ENCODE assay signal across 1 cellular context in the genomic region with DNA sequence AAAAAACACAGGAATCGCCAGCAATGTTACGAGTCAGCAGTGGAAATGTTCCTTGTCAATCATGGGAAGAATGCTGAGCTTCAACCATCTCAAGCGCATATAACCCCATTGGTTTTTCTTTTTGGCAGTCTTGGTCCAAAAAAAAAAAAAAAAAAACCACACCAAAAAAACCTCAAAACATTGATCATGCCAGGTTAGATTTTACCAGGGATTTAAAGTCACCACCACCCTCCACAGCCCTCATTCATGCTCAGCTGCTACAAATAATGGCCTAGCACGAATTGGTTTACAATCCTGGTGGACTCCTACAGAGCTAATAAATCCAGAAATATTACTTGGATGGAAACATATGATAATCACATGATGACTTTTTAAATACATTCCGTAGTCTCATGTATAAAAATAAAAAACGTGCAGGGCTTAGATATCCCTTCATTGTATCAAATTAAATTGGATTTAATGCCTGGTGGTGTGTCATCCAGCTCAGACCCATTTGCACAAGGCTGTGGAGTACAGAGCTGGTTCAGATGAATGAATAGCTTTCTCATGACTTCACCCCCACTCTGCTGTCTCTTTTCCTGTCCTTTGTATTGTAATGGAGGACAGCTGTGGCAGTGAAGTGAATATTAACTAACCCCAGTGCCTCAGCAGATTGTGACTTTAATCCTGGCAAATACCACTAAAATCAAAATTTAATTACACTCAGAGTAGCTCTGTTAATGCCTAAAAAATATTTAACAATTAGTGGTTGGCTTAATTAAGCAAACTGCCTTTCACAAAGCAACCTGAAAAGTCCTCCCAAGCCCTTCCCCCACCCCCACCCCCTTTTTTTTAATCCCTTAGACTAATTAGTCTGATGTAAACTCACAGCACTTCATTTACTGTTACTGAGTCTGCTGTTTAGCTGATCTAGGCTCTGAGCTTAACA.
A peak's percentile ranks its signal among the peaks of the same experiment; 100 is the strongest.
TF ChIP-seq lines count a peak whose summit lies in the region.

No MANE protein-coding gene starts in this region.

TF ChIP-seq in HEK293, 187 proteins besides CTCF, POLR2A, EP300 and RAD21 (continued from another document and continues in another):
- TF ChIP-seq, protein P1, sequence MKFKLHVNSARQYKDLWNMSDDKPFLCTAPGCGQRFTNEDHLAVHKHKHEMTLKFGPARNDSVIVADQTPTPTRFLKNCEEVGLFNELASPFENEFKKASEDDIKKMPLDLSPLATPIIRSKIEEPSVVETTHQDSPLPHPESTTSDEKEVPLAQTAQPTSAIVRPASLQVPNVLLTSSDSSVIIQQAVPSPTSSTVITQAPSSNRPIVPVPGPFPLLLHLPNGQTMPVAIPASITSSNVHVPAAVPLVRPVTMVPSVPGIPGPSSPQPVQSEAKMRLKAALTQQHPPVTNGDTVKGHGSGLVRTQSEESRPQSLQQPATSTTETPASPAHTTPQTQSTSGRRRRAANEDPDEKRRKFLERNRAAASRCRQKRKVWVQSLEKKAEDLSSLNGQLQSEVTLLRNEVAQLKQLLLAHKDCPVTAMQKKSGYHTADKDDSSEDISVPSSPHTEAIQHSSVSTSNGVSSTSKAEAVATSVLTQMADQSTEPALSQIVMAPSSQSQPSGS (tag by site-specific recombination; IDR thresholded peaks at IDR 0.05; ENCODE audit: low read depth), result no peak
- TF ChIP-seq, protein P2, sequence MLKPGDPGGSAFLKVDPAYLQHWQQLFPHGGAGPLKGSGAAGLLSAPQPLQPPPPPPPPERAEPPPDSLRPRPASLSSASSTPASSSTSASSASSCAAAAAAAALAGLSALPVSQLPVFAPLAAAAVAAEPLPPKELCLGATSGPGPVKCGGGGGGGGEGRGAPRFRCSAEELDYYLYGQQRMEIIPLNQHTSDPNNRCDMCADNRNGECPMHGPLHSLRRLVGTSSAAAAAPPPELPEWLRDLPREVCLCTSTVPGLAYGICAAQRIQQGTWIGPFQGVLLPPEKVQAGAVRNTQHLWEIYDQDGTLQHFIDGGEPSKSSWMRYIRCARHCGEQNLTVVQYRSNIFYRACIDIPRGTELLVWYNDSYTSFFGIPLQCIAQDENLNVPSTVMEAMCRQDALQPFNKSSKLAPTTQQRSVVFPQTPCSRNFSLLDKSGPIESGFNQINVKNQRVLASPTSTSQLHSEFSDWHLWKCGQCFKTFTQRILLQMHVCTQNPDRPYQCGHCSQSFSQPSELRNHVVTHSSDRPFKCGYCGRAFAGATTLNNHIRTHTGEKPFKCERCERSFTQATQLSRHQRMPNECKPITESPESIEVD (tag by site-specific recombination; IDR thresholded peaks at IDR 0.05), result no peak; the same call in 1 of the 2 replicates
- TF ChIP-seq ZNF548 (tag by site-specific recombination; IDR thresholded peaks at IDR 0.05) (no peak), ZBTB48 (tag by site-specific recombination; IDR thresholded peaks at IDR 0.05) (no peak), ZNF514 (tag by site-specific recombination; IDR thresholded peaks at IDR 0.05) (no peak), ZNF19 (tag by site-specific recombination; IDR thresholded peaks at IDR 0.05; ENCODE audit: low read depth) (no peak), ZNF335 (tag by site-specific recombination; conservative IDR thresholded peaks at IDR 0.05) (peak; percentile 54), ZBTB7A (tag by site-specific recombination; IDR thresholded peaks at IDR 0.05; ENCODE audit: low read depth) (no peak), GFI1B (tag by site-specific recombination; IDR thresholded peaks at IDR 0.05) (no peak), ZNF558 (tag by site-specific recombination; IDR thresholded peaks at IDR 0.05) (0 out of 2 replicates have a peak, but pooled peaks have one; percentile 35), OSR2 (tag by site-specific recombination; IDR thresholded peaks at IDR 0.05) (0 out of 2 replicates have a peak, but pooled peaks have one; percentile 19), ZNF366 (tag by site-specific recombination; conservative IDR thresholded peaks at IDR 0.05) (0 out of 2 replicates have a peak, but pooled peaks have one; percentile 21), ZNF518A (tag by site-specific recombination; conservative IDR thresholded peaks at IDR 0.05; ENCODE audit: low read depth) (no peak), ZNF354C (tag by site-specific recombination; IDR thresholded peaks at IDR 0.05; ENCODE audit: borderline replicate concordance, low read depth) (no peak), ZNF324 (tag by site-specific recombination; IDR thresholded peaks at IDR 0.05) (no peak), ZNF530 (tag by site-specific recombination; IDR thresholded peaks at IDR 0.05; ENCODE audit: low read depth) (no peak), ZBTB17 (tag by site-specific recombination; IDR thresholded peaks at IDR 0.05) (peak; percentile 95), ZSCAN16 (tag by site-specific recombination; IDR thresholded peaks at IDR 0.05) (no peak), TSHZ1 (tag by site-specific recombination; IDR thresholded peaks at IDR 0.05; ENCODE audit: borderline replicate concordance) (no peak), YY1 (tag by site-specific recombination; IDR thresholded peaks at IDR 0.05) (no peak), ZNF175 (tag by site-specific recombination; IDR thresholded peaks at IDR 0.05) (no peak), ZNF138 (tag by site-specific recombination; IDR thresholded peaks at IDR 0.05; ENCODE audit: borderline replicate concordance) (no peak), ZNF174 (tag by site-specific recombination; IDR thresholded peaks at IDR 0.05) (no peak), ZNF629 (tag by site-specific recombination; IDR thresholded peaks at IDR 0.05) (no peak), ZNF18 (tag by site-specific recombination; IDR thresholded peaks at IDR 0.05) (no peak), IKZF3 (tag by site-specific recombination; IDR thresholded peaks at IDR 0.05) (no peak), ZNF768 (tag by site-specific recombination; IDR thresholded peaks at IDR 0.05) (no peak), ZNF112 (tag by site-specific recombination; IDR thresholded peaks at IDR 0.05) (no peak), ZNF843 (tag by site-specific recombination; IDR thresholded peaks at IDR 0.05) (no peak), ZNF600 (tag by site-specific recombination; IDR thresholded peaks at IDR 0.05) (peak; percentile 38; the same call in 1 of the 2 replicates)
- TF ChIP-seq, protein P3, sequence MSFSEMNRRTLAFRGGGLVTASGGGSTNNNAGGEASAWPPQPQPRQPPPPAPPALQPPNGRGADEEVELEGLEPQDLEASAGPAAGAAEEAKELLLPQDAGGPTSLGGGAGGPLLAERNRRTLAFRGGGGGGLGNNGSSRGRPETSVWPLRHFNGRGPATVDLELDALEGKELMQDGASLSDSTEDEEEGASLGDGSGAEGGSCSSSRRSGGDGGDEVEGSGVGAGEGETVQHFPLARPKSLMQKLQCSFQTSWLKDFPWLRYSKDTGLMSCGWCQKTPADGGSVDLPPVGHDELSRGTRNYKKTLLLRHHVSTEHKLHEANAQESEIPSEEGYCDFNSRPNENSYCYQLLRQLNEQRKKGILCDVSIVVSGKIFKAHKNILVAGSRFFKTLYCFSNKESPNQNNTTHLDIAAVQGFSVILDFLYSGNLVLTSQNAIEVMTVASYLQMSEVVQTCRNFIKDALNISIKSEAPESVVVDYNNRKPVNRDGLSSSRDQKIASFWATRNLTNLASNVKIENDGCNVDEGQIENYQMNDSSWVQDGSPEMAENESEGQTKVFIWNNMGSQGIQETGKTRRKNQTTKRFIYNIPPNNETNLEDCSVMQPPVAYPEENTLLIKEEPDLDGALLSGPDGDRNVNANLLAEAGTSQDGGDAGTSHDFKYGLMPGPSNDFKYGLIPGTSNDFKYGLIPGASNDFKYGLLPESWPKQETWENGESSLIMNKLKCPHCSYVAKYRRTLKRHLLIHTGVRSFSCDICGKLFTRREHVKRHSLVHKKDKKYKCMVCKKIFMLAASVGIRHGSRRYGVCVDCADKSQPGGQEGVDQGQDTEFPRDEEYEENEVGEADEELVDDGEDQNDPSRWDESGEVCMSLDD (tag by site-specific recombination; IDR thresholded peaks at IDR 0.05), result no peak
- TF ChIP-seq, protein P4, sequence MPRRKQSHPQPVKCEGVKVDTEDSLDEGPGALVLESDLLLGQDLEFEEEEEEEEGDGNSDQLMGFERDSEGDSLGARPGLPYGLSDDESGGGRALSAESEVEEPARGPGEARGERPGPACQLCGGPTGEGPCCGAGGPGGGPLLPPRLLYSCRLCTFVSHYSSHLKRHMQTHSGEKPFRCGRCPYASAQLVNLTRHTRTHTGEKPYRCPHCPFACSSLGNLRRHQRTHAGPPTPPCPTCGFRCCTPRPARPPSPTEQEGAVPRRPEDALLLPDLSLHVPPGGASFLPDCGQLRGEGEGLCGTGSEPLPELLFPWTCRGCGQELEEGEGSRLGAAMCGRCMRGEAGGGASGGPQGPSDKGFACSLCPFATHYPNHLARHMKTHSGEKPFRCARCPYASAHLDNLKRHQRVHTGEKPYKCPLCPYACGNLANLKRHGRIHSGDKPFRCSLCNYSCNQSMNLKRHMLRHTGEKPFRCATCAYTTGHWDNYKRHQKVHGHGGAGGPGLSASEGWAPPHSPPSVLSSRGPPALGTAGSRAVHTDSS (tag by site-specific recombination; IDR thresholded peaks at IDR 0.05), result no peak
- TF ChIP-seq, protein P5, sequence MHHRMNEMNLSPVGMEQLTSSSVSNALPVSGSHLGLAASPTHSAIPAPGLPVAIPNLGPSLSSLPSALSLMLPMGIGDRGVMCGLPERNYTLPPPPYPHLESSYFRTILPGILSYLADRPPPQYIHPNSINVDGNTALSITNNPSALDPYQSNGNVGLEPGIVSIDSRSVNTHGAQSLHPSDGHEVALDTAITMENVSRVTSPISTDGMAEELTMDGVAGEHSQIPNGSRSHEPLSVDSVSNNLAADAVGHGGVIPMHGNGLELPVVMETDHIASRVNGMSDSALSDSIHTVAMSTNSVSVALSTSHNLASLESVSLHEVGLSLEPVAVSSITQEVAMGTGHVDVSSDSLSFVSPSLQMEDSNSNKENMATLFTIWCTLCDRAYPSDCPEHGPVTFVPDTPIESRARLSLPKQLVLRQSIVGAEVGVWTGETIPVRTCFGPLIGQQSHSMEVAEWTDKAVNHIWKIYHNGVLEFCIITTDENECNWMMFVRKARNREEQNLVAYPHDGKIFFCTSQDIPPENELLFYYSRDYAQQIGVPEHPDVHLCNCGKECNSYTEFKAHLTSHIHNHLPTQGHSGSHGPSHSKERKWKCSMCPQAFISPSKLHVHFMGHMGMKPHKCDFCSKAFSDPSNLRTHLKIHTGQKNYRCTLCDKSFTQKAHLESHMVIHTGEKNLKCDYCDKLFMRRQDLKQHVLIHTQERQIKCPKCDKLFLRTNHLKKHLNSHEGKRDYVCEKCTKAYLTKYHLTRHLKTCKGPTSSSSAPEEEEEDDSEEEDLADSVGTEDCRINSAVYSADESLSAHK (tag by site-specific recombination; IDR thresholded peaks at IDR 0.05), result no peak
